In the genomic region with DNA sequence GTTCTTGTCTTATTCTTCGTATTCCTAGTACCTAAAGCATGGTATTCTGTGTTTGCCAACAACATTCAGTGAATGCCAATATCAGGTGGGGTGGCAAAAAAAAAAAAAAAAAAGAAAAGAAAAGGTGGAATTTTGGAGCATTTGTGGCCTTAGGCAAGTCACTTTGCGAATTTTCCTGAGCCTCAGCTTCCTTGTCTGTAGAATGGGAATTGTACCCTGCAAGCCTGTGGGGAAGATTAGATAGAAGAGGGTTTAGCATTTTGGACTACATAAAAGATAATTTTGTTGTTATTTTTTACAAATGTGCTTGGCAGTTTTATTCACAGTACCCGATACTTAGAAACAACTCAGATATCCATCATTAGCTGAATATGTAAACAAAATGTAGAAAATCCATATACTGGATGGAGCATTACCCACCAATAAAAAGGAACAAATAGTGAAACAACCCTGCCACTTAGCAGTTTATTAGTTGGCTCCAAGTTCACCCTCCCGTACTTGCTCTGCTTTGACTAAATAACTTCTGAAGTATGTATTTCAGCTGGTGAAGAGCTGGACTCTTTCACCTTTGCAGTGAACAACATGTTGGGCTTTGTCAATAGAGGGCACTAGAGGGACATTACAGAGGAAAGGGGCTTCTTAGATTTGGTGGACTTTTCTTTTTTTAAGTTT, we compare ENCODE assay signal across 8 cellular contexts. TPM values are rescaled to one million over a fixed set of nuclear protein-coding genes. Genes with fewer than 3 reads are reported as not detected.
DNase-seq lines count a peak whose midpoint lies in the region; ATAC-seq, FAIRE-seq and TF ChIP-seq lines count a peak whose summit lies in the region.

No MANE protein-coding gene starts in this region.

- peak; percentile 43 for ATAC-seq in activated CD8-positive, alpha-beta memory T cell treated with anti-CD3 and anti-CD28 coated beads, Interleukin-2, amount 10 ng/mL, durations not matched to agents 7 days and 5 days

- H3K27me3 Mint-ChIP-seq in activated CD8-positive, alpha-beta memory T cell treated with anti-CD3 and anti-CD28 coated beads, Interleukin-2, amount 10 ng/mL, durations not matched to agents 7 days and 5 days: no peaks in the 10 kb centered on the region

- peak overlapping the region; percentile 98 for H3K4me2 ChIP-seq in MM.1S (ENCODE audit: low read depth, low read length)

- no peak overlapping the region for H3K4me3 Mint-ChIP-seq in activated CD8-positive, alpha-beta memory T cell treated with anti-CD3 and anti-CD28 coated beads, Interleukin-2, amount 10 ng/mL, durations not matched to agents 7 days and 5 days

- peaks cover 8% of the 10 kb centered on the region; the same call in 1 of the 2 replicates for H4K20me1 ChIP-seq in MM.1S (ENCODE audit: insufficient read depth, low read length)

- H3K9me3 ChIP-seq in MM.1S (replicated peaks; ENCODE audit: insufficient read depth, low read length) (no peaks in the 10 kb centered on the region), kidney (ENCODE audit: control insufficient read depth in 1 of 2, low read length in 2 of 2) (no peaks in the 10 kb centered on the region)

- peaks cover 72% of the 10 kb centered on the region for H3K4me1 Mint-ChIP-seq in activated CD8-positive, alpha-beta memory T cell treated with anti-CD3 and anti-CD28 coated beads, Interleukin-2, amount 10 ng/mL, durations not matched to agents 7 days and 5 days

- TF ChIP-seq CTCF in MM.1S (IDR thresholded peaks at IDR 0.05; ENCODE audit: low read length) (peak; percentile 79), astrocyte of the cerebellum (IDR thresholded peaks at IDR 0.05; ENCODE audit: low read depth, low read length, missing control alignments) (peak; percentile 80), kidney (IDR thresholded peaks at IDR 0.05; ENCODE audit: borderline replicate concordance, extremely low read depth, insufficient read depth) (peak; percentile 35)

- H3K79me2 ChIP-seq in MM.1S (ENCODE audit: low read length): peaks cover 89% of the 10 kb centered on the region

- H3K36me3 ChIP-seq in MM.1S (replicated peaks; ENCODE audit: insufficient read depth, low read length) (no peaks in the 10 kb centered on the region; the same call in 1 of the 2 replicates), kidney (ENCODE audit: control insufficient read depth in 1 of 2, insufficient read depth in 2 of 2, low read length in 2 of 2) (no peaks in the 10 kb centered on the region)

- CTCF ChIA-PET in activated CD8-positive, alpha-beta memory T cell treated with anti-CD3 and anti-CD28 coated beads, Interleukin-2, amount 10 ng/mL, durations not matched to agents 7 days and 5 days (lab: Charles Lee): interaction anchor here (0.6 to 6.5 kb wide), 18 partner anchors 9 to 192 kb away, joined by 3 to 92 read pairs (median 4); a partner anchor contains a TSS

- H3K27ac ChIP-seq in MM.1S (ENCODE audit: low read length) (peak overlapping the region; percentile 97; the same call in 1 of the 2 replicates), kidney (ENCODE audit: low read depth in 2 of 2, low read length in 2 of 2) (no peak overlapping the region)

- intact Hi-C loops in kidney (cut with DNase I): no loop called here

- H3K4me1 ChIP-seq in MM.1S (ENCODE audit: low read length) (peaks cover 50% of the 10 kb centered on the region), kidney (ENCODE audit: control insufficient read depth in 1 of 2, insufficient read depth in 1 of 2, low read depth in 1 of 2, low read length in 2 of 2) (peaks cover 13 to 15% of the 10 kb centered on the region in 2 donors)

- no peaks in the 10 kb centered on the region for H3K9me2 ChIP-seq in MM.1S (replicated peaks; ENCODE audit: insufficient read depth, low read length)

- H3K9me3 Mint-ChIP-seq in activated CD8-positive, alpha-beta memory T cell treated with anti-CD3 and anti-CD28 coated beads, Interleukin-2, amount 10 ng/mL, durations not matched to agents 7 days and 5 days (ENCODE audit: low read depth): no peaks in the 10 kb centered on the region

- H3K27me3 ChIP-seq in MM.1S (replicated peaks; ENCODE audit: insufficient read depth, low read length): no peaks in the 10 kb centered on the region

- in situ Hi-C loops in astrocyte of the cerebellum (cut with HindIII; ENCODE audit: low sequenced_read_pairs): no loop called here

- no peak for FAIRE-seq in kidney (lab: Jason Lieb, UNC)

- H3F3A ChIP-seq in MM.1S (ENCODE audit: insufficient read depth, low read length): peaks cover 58% of the 10 kb centered on the region

- H3K27ac Mint-ChIP-seq in activated CD8-positive, alpha-beta memory T cell treated with anti-CD3 and anti-CD28 coated beads, Interleukin-2, amount 10 ng/mL, durations not matched to agents 7 days and 5 days: peak overlapping the region; percentile 55

- H2AFZ ChIP-seq in MM.1S (ENCODE audit: low read length): no peak overlapping the region

- no peak for DNase-seq in activated CD8-positive, alpha-beta memory T cell treated with anti-CD3 and anti-CD28 coated beads, Interleukin-2, amount 10 ng/mL, durations not matched to agents 7 days and 5 days
- DNase-seq in activated CD8-positive, alpha-beta memory T cell treated with anti-CD3 and anti-CD28 coated beads, Interleukin-2, amount 50 U/mL, for 4 hours: no peak
- DNase-seq in MM.1S (peak; percentile 75), astrocyte of the cerebellum (ENCODE audit: low read depth) (peak; percentile 35), kidney (no peak), UCSD-AML1 (lab: John Stamatoyannopoulos, UW; ENCODE audit: unreplicated experiment) (no peak), amniotic stem cell (lab: John Stamatoyannopoulos, UW) (no peak)
- DNase-seq in activated effector memory CD4-positive, alpha-beta T cell treated with anti-CD3 and anti-CD28 coated beads, Interleukin-2, amount 50 U/mL, for 16 hours: no peak

- peak overlapping the region; percentile 56; the same call in 1 of the 2 replicates for H3K4me3 ChIP-seq in MM.1S (ENCODE audit: low read length)
- no peak overlapping the region for H3K4me3 ChIP-seq in astrocyte of the cerebellum (ENCODE audit: low read depth, low read length)
- no peak overlapping the region for H3K4me3 ChIP-seq in kidney (ENCODE audit: low read length in 2 of 2)

- peak overlapping the region; percentile 75; the same call in 1 of the 2 replicates for H3K9ac ChIP-seq in MM.1S (ENCODE audit: low read length)
- H3K9ac ChIP-seq in kidney (ENCODE audit: low read length in 2 of 2): peak overlapping the region in 1 of 2 donors; percentile 34

- H3K36me3 Mint-ChIP-seq in activated CD8-positive, alpha-beta memory T cell treated with anti-CD3 and anti-CD28 coated beads, Interleukin-2, amount 10 ng/mL, durations not matched to agents 7 days and 5 days: peaks cover 27% of the 10 kb centered on the region

RNA-seq across cellular contexts. Expression of a gene that starts 13.6 kb away (rescaled TPM):
- 100 to 1,000 TPM; 201 to 244 TPM for total RNA-seq in activated CD8-positive, alpha-beta memory T cell treated with anti-CD3 and anti-CD28 coated beads, Interleukin-2, amount 10 ng/mL, durations not matched to agents 7 days and 5 days
- 131 TPM for total RNA-seq in kidney
- 118 TPM for polyA plus RNA-seq in kidney (ENCODE audit: insufficient read depth, low read depth, low replicate concordance)

Comparison
In these comparisons a context has a peak if more than half of its experiments do, and no peak if none do; other contexts are left out.
1. DNase-seq: peak in MM.1S (single experiment) and astrocyte of the cerebellum (single experiment); none in activated CD8-positive, alpha-beta memory T cell treated with anti-CD3 and anti-CD28 coated beads, Interleukin-2, amount 10 ng/mL, durations not matched to agents 7 days and 5 days (single experiment), activated CD8-positive, alpha-beta memory T cell treated with anti-CD3 and anti-CD28 coated beads, Interleukin-2, amount 50 U/mL, for 4 hours (single experiment), kidney (single experiment), activated effector memory CD4-positive, alpha-beta T cell treated with anti-CD3 and anti-CD28 coated beads, Interleukin-2, amount 50 U/mL, for 16 hours (single experiment), UCSD-AML1 (single experiment) and amniotic stem cell (single experiment).
2. Peak in every context shown above with its lines, with median percentiles within 50 percentile points of each other: CTCF ChIP-seq.